20 cellular contexts compared by ENCODE assay signal in genomic region chr5:66362676-66363075, GRCh38.
"Had no signal": no experiment of that assay in that cellular context is flagged by ENCODE, and none has a peak within 500 bp of the region (broad histone marks: within the 10 kb centered on the region; RNA-seq: fewer than 3 reads in every experiment).

No MANE protein-coding gene starts in this region.

- H3K36me3 ChIP-seq: gastrocnemius medialis, neural progenitor cell, pancreas, right lobe of liver, tibial nerve had no signal

- H3K9me3 ChIP-seq: gastrocnemius medialis, pancreas, right lobe of liver, testis, tibial nerve had no signal

- H3K27me3 ChIP-seq: gastrocnemius medialis, neural progenitor cell, pancreas, right lobe of liver, testis, tibial nerve had no signal

- H3K9ac ChIP-seq: neural progenitor cell had no signal

- H3K27ac ChIP-seq: coronary artery, gastrocnemius medialis, neural progenitor cell, pancreas, right lobe of liver, testis, tibial nerve had no signal

- ATAC-seq: gastrocnemius medialis; left lobe of liver; natural killer cell treated with Interleukin-12 subunit alpha and Interleukin-12 subunit beta and Interleukin-15 and Interleukin-18, amount 100 ng/mL, for 72 hours; pancreas; right lobe of liver; stimulated activated memory B cell treated with anti-CD40 and anti-IgM and Interleukin-4, amounts not matched to agents 10 μg/mL and 1 μg/mL and 100 μg/mL, for 72 hours had no signal

- H3K4me2 ChIP-seq: neural progenitor cell had no signal

- H3K4me1 ChIP-seq: gastrocnemius medialis, neural progenitor cell, pancreas, right lobe of liver, testis, tibial nerve had no signal

- H3K4me3 ChIP-seq: coronary artery, gastrocnemius medialis, lung, neural progenitor cell, pancreas, right lobe of liver, testis, tibial nerve had no signal

- DNase-seq: central memory CD4-positive, alpha-beta T cell; effector CD4-positive, alpha-beta T cell; gastrocnemius medialis; glutamatergic neuron; hippocampal formation; kidney glomerular epithelial cell; mesenchymal stem cell; midbrain; occipital lobe; pancreas; right lobe of liver; stimulated activated CD4-positive, alpha-beta T cell treated with anti-CD3 and anti-CD28 coated beads, Interleukin-4, amount 100 ng/mL, for 1 hour; testis had no signal
